ENCODE assay signal across 8 cellular contexts in the genomic region with DNA sequence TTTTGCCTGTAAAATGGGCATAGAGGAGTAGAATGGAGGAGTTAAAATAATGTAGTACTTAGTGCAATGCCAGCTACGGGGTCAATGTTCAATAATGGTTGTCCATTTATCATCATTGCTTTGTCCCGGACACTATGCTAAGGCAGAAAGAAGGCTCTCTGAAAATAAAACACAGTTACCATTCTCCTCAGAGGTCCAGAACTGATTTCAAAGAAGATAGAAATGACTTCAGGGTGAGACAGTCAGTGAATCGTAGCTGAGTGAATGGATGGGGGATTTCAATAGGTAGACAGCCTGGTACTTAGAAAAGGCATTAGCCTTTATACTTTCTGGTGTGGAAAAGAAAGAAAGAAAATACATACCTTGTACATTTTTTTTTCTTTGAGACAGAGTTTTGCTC. TPM values are rescaled to one million over a fixed set of nuclear protein-coding genes. Genes with fewer than 3 reads are reported as not detected.
DNase-seq lines count a peak whose midpoint lies in the region; ATAC-seq and TF ChIP-seq lines count a peak whose summit lies in the region.

No MANE protein-coding gene starts in this region.

- H3K27ac ChIP-seq in angular gyrus (ENCODE audit: low read depth, low read length) (peak overlapping the region; percentile 92), layer of hippocampus (ENCODE audit: low read depth, low read length) (peak overlapping the region; percentile 94), thoracic aorta (peak overlapping the region; percentile 82 to 89)

- peaks cover 13 to 14% of the 10 kb centered on the region in 2 donors for H3K4me1 ChIP-seq in thoracic aorta (ENCODE audit: control insufficient read depth in 1 of 2, low read depth in 2 of 2)

- H3K4me3 Mint-ChIP-seq in activated T-cell treated with anti-CD3 and anti-CD28 coated beads, Interleukin-2, amount 50 U/mL, for 72 hours: peak overlapping the region; percentile 87 to 94

- no peaks in the 10 kb centered on the region for H3K36me3 ChIP-seq in thoracic aorta

- no peaks in the 10 kb centered on the region for H3K9me3 ChIP-seq in thoracic aorta

- H3K27me3 ChIP-seq in layer of hippocampus (ENCODE audit: control insufficient read depth, insufficient read depth, low read length) (no peaks in the 10 kb centered on the region), thoracic aorta (replicated peaks; ENCODE audit: insufficient read depth) (no peaks in the 10 kb centered on the region)

- no peak for ATAC-seq in activated T-cell treated with anti-CD3 and anti-CD28 coated beads, Interleukin-2, amount 50 U/mL, for 72 hours (replicated peaks in 1 of 2)
- ATAC-seq in thoracic aorta (ENCODE audit: insufficient number of reproducible peaks, low FRiP score, low read depth): no peak
- no peak for ATAC-seq in HG03432 (IDR thresholded peaks at IDR 0.05; ENCODE audit: unreplicated experiment)

- no peak for DNase-seq in activated T-cell treated with anti-CD3 and anti-CD28 coated beads, Interleukin-2, amount 50 U/mL, for 72 hours
- no peak for DNase-seq in activated T-cell treated with anti-CD3 and anti-CD28 coated beads, Interleukin-2, amount 50 U/mL, for 1 hour
- DNase-seq in thoracic aorta (ENCODE audit: low spot score): no peak
- DNase-seq in NCI-H2107 (lab: John Stamatoyannopoulos, UW): no peak
- no peak for DNase-seq in amniotic stem cell (lab: John Stamatoyannopoulos, UW)

- H3K36me3 Mint-ChIP-seq in activated T-cell treated with anti-CD3 and anti-CD28 coated beads, Interleukin-2, amount 50 U/mL, for 72 hours (ENCODE audit: insufficient read depth in 2 of 2): peaks cover 6 to 7% of the 10 kb centered on the region in 2 donors

- H3K4me3 ChIP-seq in thoracic aorta: no peak overlapping the region

- H3K27ac Mint-ChIP-seq in activated T-cell treated with anti-CD3 and anti-CD28 coated beads, Interleukin-2, amount 50 U/mL, for 72 hours: peak overlapping the region; percentile 47

- H3K9me3 Mint-ChIP-seq in activated T-cell treated with anti-CD3 and anti-CD28 coated beads, Interleukin-2, amount 50 U/mL, for 72 hours: peaks cover 1 to 3% of the 10 kb centered on the region in 2 donors

- no peaks in the 10 kb centered on the region for H3K27me3 Mint-ChIP-seq in activated T-cell treated with anti-CD3 and anti-CD28 coated beads, Interleukin-2, amount 50 U/mL, for 72 hours (ENCODE audit: low read depth)

- H3K4me1 Mint-ChIP-seq in activated T-cell treated with anti-CD3 and anti-CD28 coated beads, Interleukin-2, amount 50 U/mL, for 72 hours (ENCODE audit: low read depth): peaks cover 61% of the 10 kb centered on the region

- TF ChIP-seq CTCF in thoracic aorta (IDR thresholded peaks at IDR 0.05): no peak

RNA-seq across cellular contexts. Expression of a gene that starts 1.2 kb away (rescaled TPM):
- 10 to 100 TPM; 36.9 to 37.1 TPM for total RNA-seq in activated T-cell treated with anti-CD3 and anti-CD28 coated beads, Interleukin-2, amount 50 U/mL, for 72 hours
- total RNA-seq in thoracic aorta: 10 to 100 TPM; 50.5 to 72.9 TPM

RNA-seq across cellular contexts. Expression of a gene that starts 50.5 kb away (rescaled TPM):
- 10 to 100 TPM; 29.7 to 38.8 TPM for total RNA-seq in activated T-cell treated with anti-CD3 and anti-CD28 coated beads, Interleukin-2, amount 50 U/mL, for 72 hours
- 10 to 100 TPM; 29.6 to 62.2 TPM for total RNA-seq in thoracic aorta
